Comparison of ENCODE assay signal across 5 cellular contexts in the genomic region with DNA sequence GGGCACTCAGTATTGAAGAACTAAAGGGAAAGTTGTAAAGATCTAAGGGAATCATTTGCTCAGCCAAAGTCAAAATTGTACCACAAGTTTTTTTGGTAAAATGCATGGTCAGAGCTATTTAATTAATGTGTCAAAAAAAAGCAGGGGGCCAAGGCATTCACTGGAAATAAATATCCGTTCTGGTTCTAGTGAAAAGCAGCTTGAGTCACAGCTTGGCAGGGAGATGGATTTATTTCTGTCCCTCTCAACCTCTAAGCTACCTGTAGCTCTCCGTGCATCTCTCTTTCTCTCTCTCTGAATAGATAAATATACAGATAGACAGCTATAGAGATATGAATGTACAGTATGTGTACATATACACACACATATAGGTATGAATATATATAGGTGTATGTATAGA.
"Had no signal": no experiment of that assay in that cellular context is flagged by ENCODE, and none has a peak within 500 bp of the region (broad histone marks: within the 10 kb centered on the region; RNA-seq: fewer than 3 reads in every experiment).

No MANE protein-coding gene starts in this region.

- H3K27ac Mint-ChIP-seq: HFFc6, IgD-negative memory B cell had no signal

- H3K9me3 Mint-ChIP-seq: HFFc6 had no signal

- H3K4me3 Mint-ChIP-seq: HFFc6 had no signal

- H3K27me3 Mint-ChIP-seq: IgD-negative memory B cell had no signal

- H3K4me1 Mint-ChIP-seq: IgD-negative memory B cell had no signal

- H3K36me3 Mint-ChIP-seq: IgD-negative memory B cell had no signal

- DNase-seq: GM23248, GOT3, H7, HFFc6 had no signal
